In genomic region chr10:133246236-133246626, GRCh38 we compare ENCODE assay signal across 24 cellular contexts. TPM values are rescaled to one million over a fixed set of nuclear protein-coding genes. Genes with fewer than 3 reads are reported as not detected.
"Had no signal": no experiment of that assay in that cellular context is flagged by ENCODE, and none has a peak within 500 bp of the region (broad histone marks: within the 10 kb centered on the region; RNA-seq: fewer than 3 reads in every experiment).

No MANE protein-coding gene starts in this region.

- H3K36me3 Mint-ChIP-seq: activated CD8-positive, alpha-beta memory T cell treated with anti-CD3 and anti-CD28 coated beads, Interleukin-2, amount 10 ng/mL, durations not matched to agents 7 days and 5 days; activated naive CD8-positive, alpha-beta T cell treated with anti-CD3 and anti-CD28 coated beads for 36 hours had no signal

- H3K9me3 Mint-ChIP-seq: activated B cell treated with CpG ODN at 0.5 μM for 24 hours; activated CD4-positive, alpha-beta T cell treated with anti-CD3 and anti-CD28 coated beads, Interleukin-2, amount 10 ng/mL, durations not matched to agents 24 days and 14 days; activated naive CD4-positive, alpha-beta T cell treated with anti-CD3 and anti-CD28 coated beads for 36 hours; activated naive CD8-positive, alpha-beta T cell treated with anti-CD3 and anti-CD28 coated beads for 36 hours; activated T-cell treated with anti-CD3 and anti-CD28 coated beads, Interleukin-2, amount 50 U/mL, for 4 hours had no signal

- H3K27ac Mint-ChIP-seq: activated B cell treated with CpG ODN at 0.5 μM for 24 hours; activated CD4-positive, alpha-beta T cell treated with anti-CD3 and anti-CD28 coated beads, Interleukin-2, amount 10 ng/mL, durations not matched to agents 24 days and 14 days; activated CD8-positive, alpha-beta memory T cell treated with anti-CD3 and anti-CD28 coated beads, Interleukin-2, amount 10 ng/mL, durations not matched to agents 7 days and 5 days; activated naive CD4-positive, alpha-beta T cell treated with anti-CD3 and anti-CD28 coated beads for 36 hours; activated naive CD8-positive, alpha-beta T cell treated with anti-CD3 and anti-CD28 coated beads for 36 hours; T-helper 17 cell had no signal

- H3K4me3 Mint-ChIP-seq: activated B cell treated with CpG ODN at 0.5 μM for 24 hours; activated CD4-positive, alpha-beta T cell treated with anti-CD3 and anti-CD28 coated beads, Interleukin-2, amount 10 ng/mL, durations not matched to agents 24 days and 14 days; activated CD8-positive, alpha-beta memory T cell treated with anti-CD3 and anti-CD28 coated beads, Interleukin-2, amount 10 ng/mL, durations not matched to agents 7 days and 5 days; activated naive CD4-positive, alpha-beta T cell treated with anti-CD3 and anti-CD28 coated beads for 36 hours; activated naive CD8-positive, alpha-beta T cell treated with anti-CD3 and anti-CD28 coated beads for 36 hours; activated T-cell treated with anti-CD3 and anti-CD28 coated beads, Interleukin-2, amount 50 U/mL, for 4 hours; T-helper 17 cell had no signal

- DNase-seq: activated B cell treated with CpG ODN at 0.5 μM for 24 hours; activated CD4-positive, alpha-beta T cell treated with anti-CD3 and anti-CD28 coated beads for 1 hour; activated CD4-positive, alpha-beta T cell treated with anti-CD3 and anti-CD28 coated beads, Interleukin-2, amount 10 ng/mL, durations not matched to agents 24 days and 14 days; activated gamma-delta T cell; activated naive CD8-positive, alpha-beta T cell treated with anti-CD3 and anti-CD28 coated beads for 36 hours; activated T-cell treated with anti-CD3 and anti-CD28 coated beads, Interleukin-2, amount 50 U/mL, for 4 hours; anterior cingulate cortex; cerebellar nuclear complex; NCI-H1048; NCI-H1930; NCI-H2171; NCI-H2227 treated with DMSO at 0.1 percent for 48 hours; NCI-H526 treated with DMSO at 0.1 percent for 48 hours; SIG-M5; T-helper 17 cell; T-helper 9 cell had no signal

RNA-seq across cellular contexts. Expression of gene VENTX, which starts 8.6 kb away (rescaled TPM):
- total RNA-seq: activated CD4-positive, alpha-beta T cell treated with anti-CD3 and anti-CD28 coated beads, Interleukin-2, amount 10 ng/mL, durations not matched to agents 24 days and 14 days; activated naive CD4-positive, alpha-beta T cell treated with anti-CD3 and anti-CD28 coated beads for 36 hours; activated naive CD8-positive, alpha-beta T cell treated with anti-CD3 and anti-CD28 coated beads for 36 hours; activated T-cell treated with anti-CD3 and anti-CD28 coated beads, Interleukin-2, amount 50 U/mL, for 4 hours; M059J; NCI-H460; OCI-LY7; RPMI7951 had no signal

RNA-seq across cellular contexts. Expression of gene UTF1, which starts 16.2 kb away (rescaled TPM):
- total RNA-seq: activated B cell treated with CpG ODN at 0.5 μM for 24 hours; activated CD8-positive, alpha-beta memory T cell treated with anti-CD3 and anti-CD28 coated beads, Interleukin-2, amount 10 ng/mL, durations not matched to agents 7 days and 5 days; activated naive CD4-positive, alpha-beta T cell treated with anti-CD3 and anti-CD28 coated beads for 36 hours; activated naive CD8-positive, alpha-beta T cell treated with anti-CD3 and anti-CD28 coated beads for 36 hours; cardiac septum; M059J; NCI-H460; OCI-LY7; RPMI7951; T-helper 17 cell had no signal
- polyA plus RNA-seq: adipose tissue had no signal
